In the genomic region with DNA sequence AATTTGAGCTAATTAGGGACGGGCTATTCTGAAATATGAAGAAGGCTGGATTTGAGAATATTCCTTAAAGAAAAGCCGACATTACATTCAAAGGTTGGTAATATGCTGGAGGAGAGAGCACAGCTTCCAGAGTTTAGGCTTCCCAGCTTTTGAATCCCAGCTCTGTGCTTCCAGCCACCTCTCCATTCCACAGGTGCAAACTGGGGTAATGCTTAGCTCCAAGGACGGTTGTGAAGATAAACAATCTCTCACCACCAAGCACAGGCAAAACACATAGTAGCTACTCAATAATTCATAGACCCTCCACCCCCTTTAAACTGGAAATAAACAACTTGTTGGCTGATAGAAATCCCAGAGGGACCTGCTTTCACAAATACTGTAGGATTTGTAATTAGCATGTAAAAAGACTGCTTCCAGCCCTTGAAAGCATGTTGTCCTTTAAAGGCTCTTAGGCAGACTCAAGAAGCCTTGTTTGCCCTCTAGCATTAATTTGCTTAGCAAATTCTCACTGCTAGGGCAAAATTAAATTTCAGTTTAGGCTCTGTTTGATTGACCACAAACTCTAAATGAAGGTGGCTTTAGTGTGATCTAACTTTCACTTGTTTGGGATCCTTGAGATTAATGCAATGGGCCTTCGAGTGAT, we compare ENCODE assay signal across 1 cellular context.
TF ChIP-seq lines count a peak whose summit lies in the region.

No MANE protein-coding gene starts in this region.

TF ChIP-seq in K562, 482 proteins besides CTCF, POLR2A, EP300 and RAD21:
- TF ChIP-seq ELF2 (CRISPR knock-in tag; IDR thresholded peaks at IDR 0.05) (no peak), ZNF785 (CRISPR knock-in tag; IDR thresholded peaks at IDR 0.05) (no peak), FIP1L1 (IDR thresholded peaks at IDR 0.05; ENCODE audit: low read depth, low read length, poor library complexity, severe bottlenecking) (no peak), ZKSCAN3 (CRISPR knock-in tag; IDR thresholded peaks at IDR 0.05) (no peak), SRF (CRISPR knock-in tag; IDR thresholded peaks at IDR 0.05) (no peak), HDAC2 (IDR thresholded peaks at IDR 0.05) (no peak), GTF2B (IDR thresholded peaks at IDR 0.05; ENCODE audit: extremely low read depth, insufficient read length) (no peak), RHOXF2B (CRISPR knock-in tag; conservative IDR thresholded peaks at IDR 0.05) (no peak)
TF ChIP-seq in K562: peak in this region for 0.
